ENCODE assay signal across 8 cellular contexts in the genomic region with DNA sequence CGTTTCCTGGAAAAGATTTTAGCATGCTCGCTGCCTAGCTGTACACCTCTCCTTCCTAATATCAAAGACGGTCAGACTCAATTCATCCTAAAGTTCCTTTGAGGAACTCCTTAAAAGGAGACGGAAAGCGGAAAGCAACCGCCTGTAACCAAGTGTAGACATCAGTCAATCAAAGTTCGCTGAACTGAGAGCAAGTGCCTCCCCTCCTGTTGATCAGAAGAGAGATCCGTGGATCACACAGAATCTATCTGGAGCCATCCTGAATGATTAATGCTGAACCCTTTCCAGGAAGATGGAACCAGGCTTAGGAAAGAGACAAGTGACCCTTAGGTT. TPM values are rescaled to one million over a fixed set of nuclear protein-coding genes. Genes with fewer than 3 reads are reported as not detected.
A peak's percentile ranks its signal among the peaks of the same experiment; 100 is the strongest.
DNase-seq lines count a peak whose midpoint lies in the region; ATAC-seq, FAIRE-seq and TF ChIP-seq lines count a peak whose summit lies in the region.

No MANE protein-coding gene starts in this region.

- H3K9me3 ChIP-seq in A673 (ENCODE audit: low read depth, low read length, poor library complexity, severe bottlenecking) (no peaks in the 10 kb centered on the region), IMR-90 (ENCODE audit: control insufficient read depth, insufficient read depth, low read length) (no peaks in the 10 kb centered on the region), parathyroid adenoma (ENCODE audit: control insufficient read depth, low read length) (no peaks in the 10 kb centered on the region)

- H3K4me2 ChIP-seq in IMR-90 (ENCODE audit: low read depth, low read length) = peak overlapping the region; percentile 99
- peak overlapping the region; percentile 84 for H3K4me2 ChIP-seq in parathyroid adenoma (ENCODE audit: low read length)

- H3K4me3 ChIP-seq in A673 (ENCODE audit: low read depth, low read length, poor library complexity, severe bottlenecking) (peak overlapping the region; percentile 78), IMR-90 (ENCODE audit: insufficient read depth, low read depth, low read length) (peak overlapping the region; percentile 79), parathyroid adenoma (ENCODE audit: low read depth, low read length) (peak overlapping the region; percentile 94)

- no peak for TF ChIP-seq RAD21 in IMR-90 (IDR thresholded peaks at IDR 0.05; ENCODE audit: low read length)

- H3K27me3 Mint-ChIP-seq in activated CD8-positive, alpha-beta T cell treated with anti-CD3 and anti-CD28 coated beads, Interleukin-2, amount 10 ng/mL, durations not matched to agents 7 days and 5 days (ENCODE audit: low read depth) = no peaks in the 10 kb centered on the region

- no peak for TF ChIP-seq POLR2A in IMR-90 (IDR thresholded peaks at IDR 0.05; ENCODE audit: low read depth, low read length)

- peak overlapping the region; percentile 87 for H4K5ac ChIP-seq in IMR-90 (ENCODE audit: low read depth, low read length)

- H4K8ac ChIP-seq in IMR-90 (ENCODE audit: low read depth in 2 of 2, low read length in 2 of 2) = peak overlapping the region; percentile 81 to 92

- ATAC-seq in GM18867 (IDR thresholded peaks at IDR 0.05; ENCODE audit: unreplicated experiment) (peak; percentile 29), IMR-90 (ENCODE audit: low read depth) (peak; percentile 1; the same call in 1 of the 2 replicates), left colon (no peak)
- ATAC-seq in activated CD8-positive, alpha-beta T cell treated with anti-CD3 and anti-CD28 coated beads, Interleukin-2, amount 10 ng/mL, durations not matched to agents 7 days and 5 days = peak; percentile 53

- peak overlapping the region; percentile 63 for H2BK5ac ChIP-seq in IMR-90 (ENCODE audit: low read depth, low read length, poor library complexity, severe bottlenecking)

- peak overlapping the region; percentile 95 for H3K27ac Mint-ChIP-seq in activated CD8-positive, alpha-beta T cell treated with anti-CD3 and anti-CD28 coated beads, Interleukin-2, amount 10 ng/mL, durations not matched to agents 7 days and 5 days

- H3K36me3 Mint-ChIP-seq in activated CD8-positive, alpha-beta T cell treated with anti-CD3 and anti-CD28 coated beads, Interleukin-2, amount 10 ng/mL, durations not matched to agents 7 days and 5 days (ENCODE audit: low read depth) = no peaks in the 10 kb centered on the region

- BruUV-seq in A673 (replicated peaks; lab: Mats Ljungman, UMichigan) = TSS peak; percentile 90
- no TSS peak for BruUV-seq in IMR-90 (replicated peaks; lab: Mats Ljungman, UMichigan)

- H3K9ac ChIP-seq in IMR-90 (ENCODE audit: low read depth, low read length) (peak overlapping the region; percentile 66), parathyroid adenoma (no peak overlapping the region)

- peak overlapping the region; percentile 99 for H2AFZ ChIP-seq in IMR-90 (replicated peaks; ENCODE audit: low read length, poor library complexity)
- H2AFZ ChIP-seq in parathyroid adenoma = peak overlapping the region; percentile 95

- H3K4me1 Mint-ChIP-seq in activated CD8-positive, alpha-beta T cell treated with anti-CD3 and anti-CD28 coated beads, Interleukin-2, amount 10 ng/mL, durations not matched to agents 7 days and 5 days (ENCODE audit: low read depth) = peaks cover 42% of the 10 kb centered on the region

- no peak for FAIRE-seq in D721Med (lab: Jason Lieb, UNC)

- H3K27ac ChIP-seq in A673 (ENCODE audit: low read depth, low read length, poor library complexity, severe bottlenecking) (peak overlapping the region; percentile 85), IMR-90 (ENCODE audit: insufficient read depth, low read length) (peak overlapping the region; percentile 98), parathyroid adenoma (peak overlapping the region; percentile 98)

- H3K18ac ChIP-seq in IMR-90 (ENCODE audit: low read depth, low read length) = peak overlapping the region; percentile 31; the same call in 1 of the 2 replicates

- CTCF ChIA-PET in A673 (lab: Charles Lee) = interaction anchor here (0.6 kb wide), 1 partner anchor 288 kb away, joined by 6 read pairs; no protein-coding TSS in a partner anchor
- CTCF ChIA-PET in IMR-90 (lab: Yijun Ruan, JAX) = interaction anchor here (0.6 kb wide), 1 partner anchor 73 kb away, joined by 3 read pairs; no protein-coding TSS in a partner anchor
- CTCF ChIA-PET in activated CD8-positive, alpha-beta T cell treated with anti-CD3 and anti-CD28 coated beads, Interleukin-2, amount 10 ng/mL, durations not matched to agents 7 days and 5 days (lab: Charles Lee) = interaction anchor here (0.7 to 4.3 kb wide), 12 partner anchors 11 to 268 kb away, joined by 3 to 59 read pairs (median 18); partner anchors contain the start of genes CCNB1IP1, PARP2, PIP4P1 and PNP

- H4K20me1 ChIP-seq in IMR-90 (ENCODE audit: insufficient read depth, low read length) = no peaks in the 10 kb centered on the region

- H3K27me3 ChIP-seq in A673 (replicated peaks; ENCODE audit: insufficient read depth, low read depth, low read length, poor library complexity) (no peaks in the 10 kb centered on the region), IMR-90 (ENCODE audit: control insufficient read depth, insufficient read depth, low read length) (0 out of 2 replicates have a peak, but pooled peaks cover 2% of the 10 kb centered on the region), parathyroid adenoma (ENCODE audit: control insufficient read depth, insufficient read depth, low read length) (no peaks in the 10 kb centered on the region)

- in situ Hi-C loops in IMR-90 (cut with MboI; ENCODE audit: low sequenced_read_pairs) = loop anchor here (5.0 to 10.0 kb wide), 2 partner anchors 199 to 271 kb away; partner anchors contain the start of genes ANG and RNASE4

- H3K14ac ChIP-seq in IMR-90 (replicated peaks; ENCODE audit: low read depth, low read length) = peak overlapping the region; percentile 78

- peak overlapping the region; percentile 94 for H3K4me3 Mint-ChIP-seq in activated CD8-positive, alpha-beta T cell treated with anti-CD3 and anti-CD28 coated beads, Interleukin-2, amount 10 ng/mL, durations not matched to agents 7 days and 5 days

- intact Hi-C loops in A673 (cut with micrococcal nuclease; ENCODE audit: unreplicated experiment) (loop anchor here (2.0 to 5.0 kb wide), 2 partner anchors 195 to 269 kb away; partner anchors contain the start of gene RNASE4), IMR-90 (cut with micrococcal nuclease) (loop anchor here (2.0 kb wide), 2 partner anchors 71 to 269 kb away; partner anchors contain the start of gene PARP2), left colon (cut with DNase I, micrococcal nuclease) (loop anchor here (10.0 kb wide), 3 partner anchors 51 to 271 kb away; partner anchors contain the start of genes ANG (in 2 of the 2), RNASE4 (in 2 of the 2), PIP4P1 (in 1 of the 2) and PNP (in 1 of the 2))

- 10% methylated on average over 2 of the region's 8 CpGs; no CpG with 5 or more reads in 1 of the 2 experiments for WGBS in IMR-90 (ENCODE audit: extremely low coverage in 2 of 2, insufficient read length in 1 of 2), 2 experiments

- H2BK120ac ChIP-seq in IMR-90 (ENCODE audit: low read depth, low read length) = peak overlapping the region; percentile 43

- H3K4ac ChIP-seq in IMR-90 (ENCODE audit: low read depth, low read length) = peak overlapping the region; percentile 30

- H2AK5ac ChIP-seq in IMR-90 (ENCODE audit: low read depth, low read length) = no peak overlapping the region

- peaks cover 4 to 21% of the 10 kb centered on the region in 2 experiments; a peak in 3 of 4 replicates for H3K79me1 ChIP-seq in IMR-90 (ENCODE audit: low read depth in 1 of 2, low read length in 2 of 2)

- peak overlapping the region; percentile 13; the same call in 1 of the 3 replicates for H2BK15ac ChIP-seq in IMR-90 (ENCODE audit: low read depth, low read length)

- no peaks in the 10 kb centered on the region for H3K79me2 ChIP-seq in parathyroid adenoma

- 0 out of 2 replicates have a peak, but pooled peaks cover 4% of the 10 kb centered on the region for H3K9me1 ChIP-seq in IMR-90 (ENCODE audit: insufficient read depth, low read length)

- H4K91ac ChIP-seq in IMR-90 (ENCODE audit: insufficient read depth, low read depth, low read length) = peak overlapping the region; percentile 60

- H3K36me3 ChIP-seq in A673 (ENCODE audit: insufficient read depth, low read length, poor library complexity, severe bottlenecking) (no peaks in the 10 kb centered on the region), IMR-90 (ENCODE audit: control insufficient read depth, insufficient read depth, low read length) (no peaks in the 10 kb centered on the region), parathyroid adenoma (ENCODE audit: control insufficient read depth, insufficient read depth, low read length) (no peaks in the 10 kb centered on the region)

- H2AK9ac ChIP-seq in IMR-90 (replicated peaks; ENCODE audit: low read depth, low read length, poor library complexity) = no peak overlapping the region

- POLR2A ChIA-PET in A673 (lab: Charles Lee; ENCODE audit: low non-redundant PET) (no interaction called here), IMR-90 (lab: Charles Lee; ENCODE audit: unreplicated experiment) (no interaction called here)
- POLR2A ChIA-PET in activated CD8-positive, alpha-beta T cell treated with anti-CD3 and anti-CD28 coated beads, Interleukin-2, amount 10 ng/mL, durations not matched to agents 7 days and 5 days (lab: Charles Lee) = interaction anchor here (1.0 to 3.9 kb wide), 8 partner anchors 8 to 267 kb away, joined by 3 to 29 read pairs (median 4); partner anchors contain the start of genes APEX1, OSGEP, PARP2 and PIP4P1

- peak; percentile 18 for DNase-seq in A673 (ENCODE audit: low spot score)
- no peak for DNase-seq in IMR-90
- DNase-seq in activated CD8-positive, alpha-beta T cell treated with anti-CD3 and anti-CD28 coated beads, Interleukin-2, amount 10 ng/mL, durations not matched to agents 7 days and 5 days = peak; percentile 51
- peak; percentile 31 for DNase-seq in globus pallidus (ENCODE audit: low spot score)
- no peak for DNase-seq in D721Med (ENCODE audit: insufficient read length, low spot score)
- DNase-seq in left colon = no peak

- peak overlapping the region; percentile 81 for H3K56ac ChIP-seq in IMR-90 (ENCODE audit: extremely low read depth, insufficient read depth, low read length)

- TF ChIP-seq CTCF in A673 (conservative IDR thresholded peaks at IDR 0.05; ENCODE audit: low read depth, low read length) = no peak
- TF ChIP-seq CTCF in IMR-90 (conservative IDR thresholded peaks at IDR 0.05; ENCODE audit: low read depth, low read length) = no peak
- no peak for TF ChIP-seq CTCF in parathyroid adenoma (IDR thresholded peaks at IDR 0.05)
- TF ChIP-seq CTCF in D721Med (IDR thresholded peaks at IDR 0.05; ENCODE audit: insufficient read depth, missing control alignments) = no peak

- no peaks in the 10 kb centered on the region for H3K9me3 Mint-ChIP-seq in activated CD8-positive, alpha-beta T cell treated with anti-CD3 and anti-CD28 coated beads, Interleukin-2, amount 10 ng/mL, durations not matched to agents 7 days and 5 days (ENCODE audit: insufficient read depth)

- H3K23ac ChIP-seq in IMR-90 (ENCODE audit: low read depth, low read length) = peak overlapping the region; percentile 61

- H3K4me1 ChIP-seq in A673 (ENCODE audit: insufficient read depth, low read length, poor library complexity, severe bottlenecking) (peaks cover 13% of the 10 kb centered on the region), IMR-90 (ENCODE audit: control insufficient read depth, insufficient read depth, low read length) (peaks cover 6% of the 10 kb centered on the region), parathyroid adenoma (peaks cover 20% of the 10 kb centered on the region)

- no peak overlapping the region for H2BK20ac ChIP-seq in IMR-90 (ENCODE audit: low read depth, low read length)

- dilution Hi-C loops in IMR-90 (cut with HindIII; ENCODE audit: low sequenced_read_pairs, unreplicated experiment) = no loop called here

RNA-seq across cellular contexts. Expression of gene TEP1, which starts 0.5 kb away (rescaled TPM):
- 12.3 and 15.9 TPM in 2 replicates for total RNA-seq in A673 (2021)
- total RNA-seq in IMR-90 (2012; rRNA removed) = 7.8 and 12.4 TPM in 2 replicates
- 9.8 and 10.7 TPM in 2 replicates for polyA plus RNA-seq in IMR-90 (2012; rRNA removed)
- 3.6 and 5.5 TPM in 2 replicates for polyA plus RNA-seq in IMR-90 (2012; cell fraction: cytosol; rRNA removed)
- 45.5 and 45.9 TPM in 2 replicates for polyA plus RNA-seq in IMR-90 (2012; cell fraction: nucleus; rRNA removed; ENCODE audit: low replicate concordance)
- 10 to 100 TPM; 34.6 to 48.7 TPM for total RNA-seq in activated CD8-positive, alpha-beta T cell treated with anti-CD3 and anti-CD28 coated beads, Interleukin-2, amount 10 ng/mL, durations not matched to agents 7 days and 5 days
- total RNA-seq in left colon = 10 to 100 TPM; 72.1 to 74.3 TPM

RNA-seq across cellular contexts. Expression of gene KLHL33, which starts 22.2 kb away (rescaled TPM):
- total RNA-seq in A673 (2021) (0.04 and 0.13 TPM in 2 replicates), IMR-90 (2012; rRNA removed) (under 0.01 TPM in 2 replicates), left colon (under 1 TPM; 0.09 to 0.31 TPM)
- polyA plus RNA-seq in IMR-90 (2012; rRNA removed) = 0.03 TPM in 2 replicates
- 0.01 and 0.03 TPM in 2 replicates for polyA plus RNA-seq in IMR-90 (2012; cell fraction: cytosol; rRNA removed)
- 0.16 and 0.22 TPM in 2 replicates for polyA plus RNA-seq in IMR-90 (2012; cell fraction: nucleus; rRNA removed; ENCODE audit: low replicate concordance)
- total RNA-seq in activated CD8-positive, alpha-beta T cell treated with anti-CD3 and anti-CD28 coated beads, Interleukin-2, amount 10 ng/mL, durations not matched to agents 7 days and 5 days = 1 to 10 TPM; 2.4 to 2.7 TPM

RNA-seq across cellular contexts. Expression of gene OSGEP, which starts 40.9 kb away (rescaled TPM):
- total RNA-seq in A673 (2021) (59.2 and 67.8 TPM in 2 replicates), IMR-90 (2012; rRNA removed) (32.4 and 38.0 TPM in 2 replicates), left colon (10 to 100 TPM; 31.2 to 35.0 TPM)
- polyA plus RNA-seq in IMR-90 (2012; rRNA removed) = 23.1 and 24.7 TPM in 2 replicates
- polyA plus RNA-seq in IMR-90 (2012; cell fraction: cytosol; rRNA removed) = 34.4 and 36.2 TPM in 2 replicates
- polyA plus RNA-seq in IMR-90 (2012; cell fraction: nucleus; rRNA removed; ENCODE audit: low replicate concordance) = 144 and 145 TPM in 2 replicates
- total RNA-seq in activated CD8-positive, alpha-beta T cell treated with anti-CD3 and anti-CD28 coated beads, Interleukin-2, amount 10 ng/mL, durations not matched to agents 7 days and 5 days = 10 to 100 TPM; 51.8 to 56.6 TPM

RNA-seq across cellular contexts. Expression of gene APEX1, which starts 41.3 kb away (rescaled TPM):
- total RNA-seq in A673 (2021) (277 and 299 TPM in 2 replicates), IMR-90 (2012; rRNA removed) (125 and 141 TPM in 2 replicates), left colon (10 to 100 TPM; 80.5 to 93.9 TPM)
- 241 and 242 TPM in 2 replicates for polyA plus RNA-seq in IMR-90 (2012; rRNA removed)
- 115 and 191 TPM in 2 replicates for polyA plus RNA-seq in IMR-90 (2012; cell fraction: cytosol; rRNA removed)
- 85.5 and 208 TPM in 2 replicates for polyA plus RNA-seq in IMR-90 (2012; cell fraction: nucleus; rRNA removed; ENCODE audit: low replicate concordance)
- 100 to 1,000 TPM; 135 to 142 TPM for total RNA-seq in activated CD8-positive, alpha-beta T cell treated with anti-CD3 and anti-CD28 coated beads, Interleukin-2, amount 10 ng/mL, durations not matched to agents 7 days and 5 days

RNA-seq across cellular contexts. Expression of gene PIP4P1, which starts 47.5 kb away (rescaled TPM):
- total RNA-seq in A673 (2021) (32.4 and 34.9 TPM in 2 replicates), IMR-90 (2012; rRNA removed) (15.0 and 15.2 TPM in 2 replicates), left colon (10 to 100 TPM; 42.0 to 42.9 TPM)
- polyA plus RNA-seq in IMR-90 (2012; rRNA removed) = 27.2 and 27.8 TPM in 2 replicates
- 13.3 and 24.4 TPM in 2 replicates for polyA plus RNA-seq in IMR-90 (2012; cell fraction: cytosol; rRNA removed)
- 70.6 and 153 TPM in 2 replicates for polyA plus RNA-seq in IMR-90 (2012; cell fraction: nucleus; rRNA removed; ENCODE audit: low replicate concordance)
- 10 to 100 TPM; 31.3 to 31.6 TPM for total RNA-seq in activated CD8-positive, alpha-beta T cell treated with anti-CD3 and anti-CD28 coated beads, Interleukin-2, amount 10 ng/mL, durations not matched to agents 7 days and 5 days

Comparison
In these comparisons a context has a peak if more than half of its experiments do, and no peak if none do; other contexts are left out.
1. DNase-seq: peak in A673 (single experiment), activated CD8-positive, alpha-beta T cell treated with anti-CD3 and anti-CD28 coated beads, Interleukin-2, amount 10 ng/mL, durations not matched to agents 7 days and 5 days (single experiment) and globus pallidus (single experiment); none in IMR-90 (single experiment), D721Med (single experiment) and left colon (0 of 2).
2. Peak in every context shown above with its lines, with median percentiles within 50 percentile points of each other: H3K27ac ChIP-seq and H3K4me3 ChIP-seq.